ENCODE assay signal across 16 cellular contexts in the genomic region with DNA sequence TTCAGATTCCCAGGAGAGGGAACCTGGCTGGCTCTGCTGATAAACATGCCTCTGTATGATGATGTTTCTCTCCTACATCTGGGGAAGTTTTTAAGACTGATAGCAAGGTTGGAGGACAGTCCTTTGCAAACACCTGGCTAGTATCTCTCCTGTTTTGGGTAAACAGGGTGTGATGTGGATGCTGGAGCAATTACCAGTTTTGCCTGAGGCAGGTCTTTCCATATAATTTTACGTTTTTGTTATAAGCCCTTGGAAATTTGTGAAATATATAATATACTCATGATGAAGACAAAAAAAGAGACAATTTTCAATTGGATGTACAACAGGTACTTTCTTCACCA.
DNase-seq lines count a peak whose midpoint lies in the region; ATAC-seq lines count a peak whose summit lies in the region.
"Had no signal": no experiment of that assay in that cellular context is flagged by ENCODE, and none has a peak within 500 bp of the region (broad histone marks: within the 10 kb centered on the region; RNA-seq: fewer than 3 reads in every experiment).

No MANE protein-coding gene starts in this region.

- H3K9me3 ChIP-seq in KOPT-K1 (ENCODE audit: insufficient read depth, low read length, poor library complexity, severe bottlenecking): no peaks in the 10 kb centered on the region
- H3K9me3 ChIP-seq: sigmoid colon had no signal

- DNase-seq in NK-92 treated with Interleukin-12 subunit alpha and Interleukin-12 subunit beta, amount 100 ng/mL, for 24 hours (lab: John Stamatoyannopoulos, UW): no peak
- DNase-seq in HT-29 (ENCODE audit: low spot score) (no peak), NAMALWA (ENCODE audit: low spot score) (no peak)
- DNase-seq: activated T-cell treated with anti-CD3 and anti-CD28 coated beads for 4 hours; cerebellar nuclear complex; DMS79 treated with DMSO at 0.1 percent for 48 hours; Karpas-422; NCI-H1694 treated with DMSO at 0.1 percent for 48 hours; NCI-H526; sigmoid colon; stimulated activated naive B cell treated with anti-CD40 and anti-IgM and Interleukin-4, amounts not matched to agents 10 μg/mL and 1 μg/mL and 100 μg/mL, for 72 hours had no signal

- ATAC-seq in GM18870 (IDR thresholded peaks at IDR 0.05; ENCODE audit: unreplicated experiment): peak; percentile 20
- ATAC-seq in GM21390 (IDR thresholded peaks at IDR 0.05; ENCODE audit: unreplicated experiment): peak; percentile 44
- ATAC-seq in HG02973 (IDR thresholded peaks at IDR 0.05; ENCODE audit: unreplicated experiment): peak; percentile 24
- ATAC-seq in GM18520 (IDR thresholded peaks at IDR 0.05; ENCODE audit: unreplicated experiment): no peak
- ATAC-seq: stimulated activated naive B cell treated with anti-CD40 and anti-IgM and Interleukin-4, amounts not matched to agents 10 μg/mL and 1 μg/mL and 100 μg/mL, for 72 hours had no signal

- H3K27ac ChIP-seq in KOPT-K1 (ENCODE audit: low read depth, low read length, poor library complexity, severe bottlenecking): peak overlapping the region; percentile 48
- H3K27ac ChIP-seq: sigmoid colon had no signal

- no peaks in the 10 kb centered on the region for H3K36me3 ChIP-seq in KOPT-K1 (ENCODE audit: insufficient read depth, low read length)
- H3K36me3 ChIP-seq: sigmoid colon had no signal
